ENCODE assay signal across 8 cellular contexts in genomic region chr2:64859208-64860161, GRCh38.
DNase-seq lines count a peak whose midpoint lies in the region; ATAC-seq, FAIRE-seq and TF ChIP-seq lines count a peak whose summit lies in the region.

No MANE protein-coding gene starts in this region.

- peak overlapping the region; percentile 72; the same call in 1 of the 2 replicates for H2BK12ac ChIP-seq in H1 (ENCODE audit: low read depth, low read length)

- peak overlapping the region; percentile 23 for H2BK120ac ChIP-seq in H1 (replicated peaks; ENCODE audit: low read depth, low read length)

- TF ChIP-seq CTCF in HL-60 (IDR thresholded peaks at IDR 0.05; ENCODE audit: insufficient read depth, low read length) (no peak), Panc1 (IDR thresholded peaks at IDR 0.05) (peak; percentile 31), H1 (IDR thresholded peaks at IDR 0.05; ENCODE audit: control extremely low read depth in 1 of 3, insufficient read depth in 1 of 3, low read depth in 1 of 3, low read length in 3 of 3) (no peak; a peak in 1 of 4 replicates), thoracic aorta (IDR thresholded peaks at IDR 0.05) (no peak)

- POLR2A ChIA-PET in Panc1 (lab: Charles Lee) (interaction anchor here (0.6 to 0.8 kb wide), 5 partner anchors 43 to 206 kb away, joined by 3 to 8 read pairs (median 4); partner anchors contain the start of gene SERTAD2), H1 (lab: Charles Lee; ENCODE audit: partially characterized antibody) (interaction anchor here (0.7 to 1.7 kb wide), 5 partner anchors 9 to 215 kb away, joined by 3 to 5 read pairs (median 3); no protein-coding TSS in a partner anchor)

- peak overlapping the region; percentile 1 for H3K4me3 Mint-ChIP-seq in activated CD4-positive, alpha-beta T cell treated with anti-CD3 and anti-CD28 coated beads, Interleukin-2, amount 10 ng/mL, durations not matched to agents 24 days and 14 days

- H3K4me1 ChIP-seq in Panc1 (ENCODE audit: control insufficient read depth, insufficient read depth, low read length) (peaks cover 48% of the 10 kb centered on the region), H1 (replicated peaks in 1 of 4; ENCODE audit: control insufficient read depth in 3 of 4, insufficient read depth in 4 of 4, low read length in 3 of 4) (peaks cover 5 to 29% (median 18%) of the 10 kb centered on the region in 4 experiments), thoracic aorta (ENCODE audit: control insufficient read depth in 1 of 2, low read depth in 2 of 2) (peaks cover 28 to 39% of the 10 kb centered on the region in 2 donors)

- WGBS in H1 (ENCODE audit: extremely low coverage in 1 of 2, insufficient coverage in 1 of 2, insufficient read length in 1 of 2, insufficient replicate concordance in 2 of 2, low coverage in 1 of 2, low lambda C conversion rate in 2 of 2, missing lambda C conversion rate in 1 of 2), 2 experiments = 5% methylated on average over 44 of the region's 63 CpGs; no CpG with 5 or more reads in 1 of the 2 experiments

- peaks cover 7% of the 10 kb centered on the region for H3K4me1 Mint-ChIP-seq in activated CD4-positive, alpha-beta T cell treated with anti-CD3 and anti-CD28 coated beads, Interleukin-2, amount 10 ng/mL, durations not matched to agents 24 days and 14 days

- H2BK20ac ChIP-seq in H1 (ENCODE audit: low read length) = no peak overlapping the region

- no peak for TF ChIP-seq EP300 in H1 (IDR thresholded peaks at IDR 0.05; ENCODE audit: borderline replicate concordance in 1 of 2, low read depth in 2 of 2, low read length in 2 of 2)

- CTCF ChIA-PET in Panc1 (lab: Charles Lee) = interaction anchor here (0.6 to 1.4 kb wide), 4 partner anchors 28 to 213 kb away, joined by 3 to 7 read pairs (median 4); no protein-coding TSS in a partner anchor
- CTCF ChIA-PET in H1 (lab: Charles Lee; ENCODE audit: partially characterized antibody) = interaction anchor here (0.5 to 3.2 kb wide), 22 partner anchors 8 to 275 kb away, joined by 3 to 15 read pairs (median 4); partner anchors contain the start of gene SERTAD2

- peak; percentile 64 for DNase-seq in activated CD4-positive, alpha-beta T cell treated with anti-CD3 and anti-CD28 coated beads, Interleukin-2, amount 10 ng/mL, durations not matched to agents 24 days and 14 days
- no peak for DNase-seq in activated CD4-positive, alpha-beta T cell treated with anti-CD3 and anti-CD28 coated beads, Interleukin-2, amount 50 U/mL, for 48 hours
- DNase-seq in HL-60 (ENCODE audit: low read depth in 1 of 2, low spot score in 1 of 2) = peak; percentile 85 to 90
- DNase-seq in Panc1 (ENCODE audit: low read depth, low spot score) = no peak
- peak in 1 of 2 experiments; percentile 68 for DNase-seq in H1 (ENCODE audit: low read depth in 1 of 2, low spot score in 2 of 2)
- DNase-seq in lung microvascular endothelial cell (ENCODE audit: low read depth in 2 of 2) = peak; percentile 50 to 76
- peak; percentile 48 for DNase-seq in thoracic aorta (ENCODE audit: low spot score)

- H3K9me3 Mint-ChIP-seq in activated CD4-positive, alpha-beta T cell treated with anti-CD3 and anti-CD28 coated beads, Interleukin-2, amount 10 ng/mL, durations not matched to agents 24 days and 14 days = no peaks in the 10 kb centered on the region

- H3K27ac ChIP-seq in HL-60 (replicated peaks) = peak overlapping the region; percentile 99
- peak overlapping the region; percentile 90 for H3K27ac ChIP-seq in Panc1 (ENCODE audit: low read length)
- H3K27ac ChIP-seq in H1 (ENCODE audit: low read depth, low read length) = no peak overlapping the region
- peak overlapping the region; percentile 82 to 97 for H3K27ac ChIP-seq in thoracic aorta

- H3K56ac ChIP-seq in H1 (replicated peaks; ENCODE audit: insufficient read length, low read depth, low read length) = no peak overlapping the region

- intact Hi-C loops in activated CD4-positive, alpha-beta T cell treated with anti-CD3 and anti-CD28 coated beads, Interleukin-2, amount 10 ng/mL, durations not matched to agents 24 days and 14 days (cut with micrococcal nuclease) = loop anchor here (5.0 kb wide), 2 partner anchors 37 to 122 kb away; no protein-coding TSS in a partner anchor
- intact Hi-C loops in Panc1 (cut with micrococcal nuclease; ENCODE audit: unreplicated experiment) = no loop called here

- no TSS peak for BruUV-seq in Panc1 (replicated peaks; lab: Mats Ljungman, UMichigan)

- in situ Hi-C loops in Panc1 (cut with HindIII; ENCODE audit: low pct_unique_long_range_greater_than_20kb, low sequenced_read_pairs) = no loop called here

- H3K4ac ChIP-seq in H1 (replicated peaks; ENCODE audit: insufficient read length, low read depth, low read length) = no peak overlapping the region

- H3K4me2 ChIP-seq in H1 (ENCODE audit: insufficient read depth in 1 of 2, low read depth in 2 of 2, low read length in 2 of 2) = peak overlapping the region; percentile 81

- no peaks in the 10 kb centered on the region for H4K20me1 ChIP-seq in H1 (replicated peaks in 1 of 2; ENCODE audit: control insufficient read depth in 1 of 2, insufficient read depth in 2 of 2, low read length in 2 of 2)

- no peak overlapping the region for H3K23ac ChIP-seq in H1 (ENCODE audit: insufficient read length)

- H3K4me3 ChIP-seq in HL-60 (replicated peaks; ENCODE audit: insufficient read depth, low read length) = no peak overlapping the region; the same call in 1 of the 2 replicates
- peak overlapping the region; percentile 41 to 46 for H3K4me3 ChIP-seq in Panc1 (ENCODE audit: low read depth in 2 of 2, low read length in 2 of 2)
- peak overlapping the region; percentile 17 to 61 (median 44) for H3K4me3 ChIP-seq in H1 (ENCODE audit: extremely low read depth in 1 of 4, insufficient read depth in 2 of 4, low read depth in 3 of 4, low read length in 4 of 4)
- peak overlapping the region; percentile 78 for H3K4me3 ChIP-seq in thoracic aorta

- H3K36me3 Mint-ChIP-seq in activated CD4-positive, alpha-beta T cell treated with anti-CD3 and anti-CD28 coated beads, Interleukin-2, amount 10 ng/mL, durations not matched to agents 24 days and 14 days (ENCODE audit: low read depth) = no peaks in the 10 kb centered on the region

- H4K91ac ChIP-seq in H1 (replicated peaks; ENCODE audit: insufficient read length, low read length) = peak overlapping the region; percentile 62

- TF ChIP-seq POLR2A in H1 (IDR thresholded peaks at IDR 0.05; ENCODE audit: control extremely low read depth in 1 of 2, low read depth in 2 of 2, low read length in 2 of 2) = no peak

- H3K79me2 ChIP-seq in H1 (ENCODE audit: control insufficient read depth in 1 of 2, insufficient read depth in 2 of 2, low read length in 2 of 2) = no peaks in the 10 kb centered on the region

- TF ChIP-seq RAD21 in H1 (IDR thresholded peaks at IDR 0.05 in 1 of 2, conservative IDR thresholded peaks at IDR 0.05 in 1 of 2; ENCODE audit: low read depth in 2 of 2, low read length in 2 of 2) = no peak; a peak in 1 of 4 replicates

- no peak overlapping the region for H2AK5ac ChIP-seq in H1 (ENCODE audit: low read depth, low read length)

- no peak for FAIRE-seq in H1 (lab: Jason Lieb, UNC)

- H3K27ac Mint-ChIP-seq in activated CD4-positive, alpha-beta T cell treated with anti-CD3 and anti-CD28 coated beads, Interleukin-2, amount 10 ng/mL, durations not matched to agents 24 days and 14 days = no peak overlapping the region

- no peak overlapping the region for H2BK5ac ChIP-seq in H1 (ENCODE audit: low read depth, low read length)

- H3K27me3 ChIP-seq in HL-60 (ENCODE audit: insufficient read depth, poor library complexity, severe bottlenecking) (no peaks in the 10 kb centered on the region), Panc1 (ENCODE audit: control insufficient read depth, insufficient read depth, low read length) (no peaks in the 10 kb centered on the region), H1 (replicated peaks in 1 of 4; ENCODE audit: control insufficient read depth in 3 of 4, extremely low read depth in 1 of 4, insufficient read depth in 3 of 4, low read length in 3 of 4) (peaks cover 1 to 52% (median 38%) of the 10 kb centered on the region in 4 experiments), thoracic aorta (replicated peaks; ENCODE audit: insufficient read depth) (no peaks in the 10 kb centered on the region)

- peak overlapping the region; percentile 82 for H4K8ac ChIP-seq in H1 (ENCODE audit: extremely low read depth, insufficient read depth, low read length)

- H2BK15ac ChIP-seq in H1 (ENCODE audit: low read length) = 0 out of 2 replicates have a peak overlapping the region, but pooled peaks have one; percentile 88

- H3K14ac ChIP-seq in H1 (ENCODE audit: insufficient read length) = no peak overlapping the region

- H4K5ac ChIP-seq in H1 (ENCODE audit: insufficient read length, low read depth, low read length) = peak overlapping the region; percentile 13

- ATAC-seq in Panc1 (peak; percentile 89), thoracic aorta (ENCODE audit: insufficient number of reproducible peaks, low FRiP score, low read depth) (peak; percentile 62), HG03139 (IDR thresholded peaks at IDR 0.05; ENCODE audit: unreplicated experiment) (no peak)

- no peaks in the 10 kb centered on the region for H3K79me1 ChIP-seq in H1 (ENCODE audit: low read depth, low read length)

- no peaks in the 10 kb centered on the region for H3K9me3 ChIP-seq in Panc1 (ENCODE audit: control insufficient read depth, insufficient read depth, low read depth, low read length)
- H3K9me3 ChIP-seq in H1 (ENCODE audit: insufficient read depth in 2 of 2, low read depth in 1 of 2, low read length in 1 of 2) = no peaks in the 10 kb centered on the region
- H3K9me3 ChIP-seq in thoracic aorta = no peaks in the 10 kb centered on the region

- H3K9ac ChIP-seq in H1 (replicated peaks in 1 of 4; ENCODE audit: extremely low read depth in 1 of 4, low read depth in 3 of 4, low read length in 3 of 4) = peak overlapping the region in 1 of 4 experiments; percentile 35; a peak in 1 of 7 replicates

- peak overlapping the region; percentile 86; the same call in 1 of the 2 replicates for H3K18ac ChIP-seq in H1 (ENCODE audit: extremely low read depth, low read length)

- H2AFZ ChIP-seq in H1 (ENCODE audit: low read length) = peak overlapping the region; percentile 52; the same call in 1 of the 2 replicates

- H3K27me3 Mint-ChIP-seq in activated CD4-positive, alpha-beta T cell treated with anti-CD3 and anti-CD28 coated beads, Interleukin-2, amount 10 ng/mL, durations not matched to agents 24 days and 14 days = peaks cover 4% of the 10 kb centered on the region

- H3K36me3 ChIP-seq in Panc1 (ENCODE audit: control insufficient read depth, insufficient read depth, low read length) = no peaks in the 10 kb centered on the region
- H3K36me3 ChIP-seq in H1 (ENCODE audit: control insufficient read depth in 2 of 4, insufficient read depth in 4 of 4, low read length in 3 of 4) = no peaks in the 10 kb centered on the region
- H3K36me3 ChIP-seq in thoracic aorta = no peaks in the 10 kb centered on the region

- H3K23me2 ChIP-seq in H1 (ENCODE audit: low read depth, low read length) = peaks cover 6% of the 10 kb centered on the region; the same call in 1 of the 2 replicates

TF ChIP-seq in H1, 55 proteins besides CTCF, POLR2A, EP300 and RAD21 (continues in another document):
- TF ChIP-seq KDM1A (IDR thresholded peaks at IDR 0.05; ENCODE audit: borderline replicate concordance, low read length) (peak; percentile 50; the same call in 1 of the 2 replicates), HDAC2 (IDR thresholded peaks at IDR 0.05; ENCODE audit: borderline replicate concordance in 1 of 2, low read depth in 2 of 2, low read length in 2 of 2) (0 out of 4 replicates have a peak, but pooled peaks of 1 of the 2 experiments have one; percentile 66)

Comparison
In these comparisons a context has a peak if more than half of its experiments do, and no peak if none do; other contexts are left out.
1. DNase-seq: peak in activated CD4-positive, alpha-beta T cell treated with anti-CD3 and anti-CD28 coated beads, Interleukin-2, amount 10 ng/mL, durations not matched to agents 24 days and 14 days (single experiment), HL-60 (2 of 2), lung microvascular endothelial cell (2 of 2) and thoracic aorta (single experiment); none in activated CD4-positive, alpha-beta T cell treated with anti-CD3 and anti-CD28 coated beads, Interleukin-2, amount 50 U/mL, for 48 hours (0 of 2) and Panc1 (single experiment).